In the genomic region with DNA sequence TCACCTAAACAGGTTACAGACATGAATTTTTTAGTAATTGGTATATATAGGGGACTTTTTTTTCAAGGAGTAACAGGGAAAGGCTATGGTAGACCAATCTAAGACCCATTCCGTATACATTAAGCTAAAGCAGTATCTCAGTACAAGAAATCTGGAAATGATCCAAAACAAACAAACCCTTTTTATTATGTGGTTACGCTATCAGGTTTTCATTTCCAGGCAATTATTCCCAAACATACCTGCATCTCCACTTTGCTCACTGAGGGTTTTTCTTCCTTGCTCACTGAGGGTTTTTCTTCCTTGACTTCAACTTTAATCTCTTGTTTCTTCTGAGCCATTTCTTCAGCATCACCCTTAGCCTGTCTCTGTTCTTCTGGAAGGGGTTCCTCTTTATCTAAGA, we compare ENCODE assay signal across 1 cellular context.
TF ChIP-seq lines count a peak whose summit lies in the region.

No MANE protein-coding gene starts in this region.

TF ChIP-seq in HEK293, 187 proteins besides CTCF, POLR2A, EP300 and RAD21 (continued from another document and continues in another):
- TF ChIP-seq, protein P1, sequence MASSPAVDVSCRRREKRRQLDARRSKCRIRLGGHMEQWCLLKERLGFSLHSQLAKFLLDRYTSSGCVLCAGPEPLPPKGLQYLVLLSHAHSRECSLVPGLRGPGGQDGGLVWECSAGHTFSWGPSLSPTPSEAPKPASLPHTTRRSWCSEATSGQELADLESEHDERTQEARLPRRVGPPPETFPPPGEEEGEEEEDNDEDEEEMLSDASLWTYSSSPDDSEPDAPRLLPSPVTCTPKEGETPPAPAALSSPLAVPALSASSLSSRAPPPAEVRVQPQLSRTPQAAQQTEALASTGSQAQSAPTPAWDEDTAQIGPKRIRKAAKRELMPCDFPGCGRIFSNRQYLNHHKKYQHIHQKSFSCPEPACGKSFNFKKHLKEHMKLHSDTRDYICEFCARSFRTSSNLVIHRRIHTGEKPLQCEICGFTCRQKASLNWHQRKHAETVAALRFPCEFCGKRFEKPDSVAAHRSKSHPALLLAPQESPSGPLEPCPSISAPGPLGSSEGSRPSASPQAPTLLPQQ (tag by site-specific recombination; IDR thresholded peaks at IDR 0.05) = 0 out of 2 replicates have a peak, but pooled peaks have one; percentile 47
- 0 out of 2 replicates have a peak, but pooled peaks have one; percentile 26 for TF ChIP-seq ZNF37A (tag by site-specific recombination; IDR thresholded peaks at IDR 0.05)
- TF ChIP-seq IKZF3 (tag by site-specific recombination; IDR thresholded peaks at IDR 0.05) = peak; percentile 90
- TF ChIP-seq ZNF707 (tag by site-specific recombination; IDR thresholded peaks at IDR 0.05) = no peak
- no peak for TF ChIP-seq ZNF426 (tag by site-specific recombination; IDR thresholded peaks at IDR 0.05)
- no peak for TF ChIP-seq ZNF768 (tag by site-specific recombination; IDR thresholded peaks at IDR 0.05)
- TF ChIP-seq, protein P2, sequence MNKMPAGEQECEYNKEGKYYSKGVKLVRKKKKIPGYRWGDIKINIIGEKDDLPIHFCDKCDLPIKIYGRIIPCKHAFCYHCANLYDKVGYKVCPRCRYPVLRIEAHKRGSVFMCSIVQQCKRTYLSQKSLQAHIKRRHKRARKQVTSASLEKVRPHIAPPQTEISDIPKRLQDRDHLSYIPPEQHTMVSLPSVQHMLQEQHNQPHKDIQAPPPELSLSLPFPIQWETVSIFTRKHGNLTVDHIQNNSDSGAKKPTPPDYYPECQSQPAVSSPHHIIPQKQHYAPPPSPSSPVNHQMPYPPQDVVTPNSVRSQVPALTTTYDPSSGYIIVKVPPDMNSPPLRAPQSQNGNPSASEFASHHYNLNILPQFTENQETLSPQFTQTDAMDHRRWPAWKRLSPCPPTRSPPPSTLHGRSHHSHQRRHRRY (tag by site-specific recombination; IDR thresholded peaks at IDR 0.05) = no peak
- 0 out of 2 replicates have a peak, but pooled peaks have one; percentile 57 for TF ChIP-seq ZNF24 (tag by site-specific recombination; IDR thresholded peaks at IDR 0.05)
- TF ChIP-seq MEIS1 (CRISPR knock-in tag; IDR thresholded peaks at IDR 0.05; ENCODE audit: borderline replicate concordance) = no peak
- TF ChIP-seq, protein P3, sequence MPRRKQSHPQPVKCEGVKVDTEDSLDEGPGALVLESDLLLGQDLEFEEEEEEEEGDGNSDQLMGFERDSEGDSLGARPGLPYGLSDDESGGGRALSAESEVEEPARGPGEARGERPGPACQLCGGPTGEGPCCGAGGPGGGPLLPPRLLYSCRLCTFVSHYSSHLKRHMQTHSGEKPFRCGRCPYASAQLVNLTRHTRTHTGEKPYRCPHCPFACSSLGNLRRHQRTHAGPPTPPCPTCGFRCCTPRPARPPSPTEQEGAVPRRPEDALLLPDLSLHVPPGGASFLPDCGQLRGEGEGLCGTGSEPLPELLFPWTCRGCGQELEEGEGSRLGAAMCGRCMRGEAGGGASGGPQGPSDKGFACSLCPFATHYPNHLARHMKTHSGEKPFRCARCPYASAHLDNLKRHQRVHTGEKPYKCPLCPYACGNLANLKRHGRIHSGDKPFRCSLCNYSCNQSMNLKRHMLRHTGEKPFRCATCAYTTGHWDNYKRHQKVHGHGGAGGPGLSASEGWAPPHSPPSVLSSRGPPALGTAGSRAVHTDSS (tag by site-specific recombination; IDR thresholded peaks at IDR 0.05) = no peak
- TF ChIP-seq ZNF292 (tag by site-specific recombination; IDR thresholded peaks at IDR 0.05; ENCODE audit: borderline replicate concordance, low read depth) = no peak
- TF ChIP-seq ZBTB1 (tag by site-specific recombination; IDR thresholded peaks at IDR 0.05) = no peak
- no peak for TF ChIP-seq ZNF112 (tag by site-specific recombination; IDR thresholded peaks at IDR 0.05)
- no peak for TF ChIP-seq KLF10 (tag by site-specific recombination; IDR thresholded peaks at IDR 0.05)
- TF ChIP-seq ZFP3 (tag by site-specific recombination; IDR thresholded peaks at IDR 0.05; ENCODE audit: low read depth) = no peak
- TF ChIP-seq ZNF114 (tag by site-specific recombination; IDR thresholded peaks at IDR 0.05) = no peak
- TF ChIP-seq ZNF670 (tag by site-specific recombination; IDR thresholded peaks at IDR 0.05; ENCODE audit: low read depth) = no peak
- TF ChIP-seq, protein P4, sequence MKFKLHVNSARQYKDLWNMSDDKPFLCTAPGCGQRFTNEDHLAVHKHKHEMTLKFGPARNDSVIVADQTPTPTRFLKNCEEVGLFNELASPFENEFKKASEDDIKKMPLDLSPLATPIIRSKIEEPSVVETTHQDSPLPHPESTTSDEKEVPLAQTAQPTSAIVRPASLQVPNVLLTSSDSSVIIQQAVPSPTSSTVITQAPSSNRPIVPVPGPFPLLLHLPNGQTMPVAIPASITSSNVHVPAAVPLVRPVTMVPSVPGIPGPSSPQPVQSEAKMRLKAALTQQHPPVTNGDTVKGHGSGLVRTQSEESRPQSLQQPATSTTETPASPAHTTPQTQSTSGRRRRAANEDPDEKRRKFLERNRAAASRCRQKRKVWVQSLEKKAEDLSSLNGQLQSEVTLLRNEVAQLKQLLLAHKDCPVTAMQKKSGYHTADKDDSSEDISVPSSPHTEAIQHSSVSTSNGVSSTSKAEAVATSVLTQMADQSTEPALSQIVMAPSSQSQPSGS (tag by site-specific recombination; IDR thresholded peaks at IDR 0.05; ENCODE audit: low read depth) = no peak
- peak; percentile 38; the same call in 1 of the 2 replicates for TF ChIP-seq ZNF10 (tag by site-specific recombination; IDR thresholded peaks at IDR 0.05)
- no peak for TF ChIP-seq ZNF621 (tag by site-specific recombination; IDR thresholded peaks at IDR 0.05)
- TF ChIP-seq, protein P5, sequence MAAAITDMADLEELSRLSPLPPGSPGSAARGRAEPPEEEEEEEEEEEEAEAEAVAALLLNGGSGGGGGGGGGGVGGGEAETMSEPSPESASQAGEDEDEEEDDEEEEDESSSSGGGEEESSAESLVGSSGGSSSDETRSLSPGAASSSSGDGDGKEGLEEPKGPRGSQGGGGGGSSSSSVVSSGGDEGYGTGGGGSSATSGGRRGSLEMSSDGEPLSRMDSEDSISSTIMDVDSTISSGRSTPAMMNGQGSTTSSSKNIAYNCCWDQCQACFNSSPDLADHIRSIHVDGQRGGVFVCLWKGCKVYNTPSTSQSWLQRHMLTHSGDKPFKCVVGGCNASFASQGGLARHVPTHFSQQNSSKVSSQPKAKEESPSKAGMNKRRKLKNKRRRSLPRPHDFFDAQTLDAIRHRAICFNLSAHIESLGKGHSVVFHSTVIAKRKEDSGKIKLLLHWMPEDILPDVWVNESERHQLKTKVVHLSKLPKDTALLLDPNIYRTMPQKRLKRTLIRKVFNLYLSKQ (tag by site-specific recombination; IDR thresholded peaks at IDR 0.05; ENCODE audit: borderline replicate concordance) = no peak
- no peak for TF ChIP-seq ZFHX2 (tag by site-specific recombination; conservative IDR thresholded peaks at IDR 0.05)
- TF ChIP-seq GFI1B (tag by site-specific recombination; IDR thresholded peaks at IDR 0.05) = peak; percentile 73; the same call in 1 of the 2 replicates
- TF ChIP-seq, protein P6, sequence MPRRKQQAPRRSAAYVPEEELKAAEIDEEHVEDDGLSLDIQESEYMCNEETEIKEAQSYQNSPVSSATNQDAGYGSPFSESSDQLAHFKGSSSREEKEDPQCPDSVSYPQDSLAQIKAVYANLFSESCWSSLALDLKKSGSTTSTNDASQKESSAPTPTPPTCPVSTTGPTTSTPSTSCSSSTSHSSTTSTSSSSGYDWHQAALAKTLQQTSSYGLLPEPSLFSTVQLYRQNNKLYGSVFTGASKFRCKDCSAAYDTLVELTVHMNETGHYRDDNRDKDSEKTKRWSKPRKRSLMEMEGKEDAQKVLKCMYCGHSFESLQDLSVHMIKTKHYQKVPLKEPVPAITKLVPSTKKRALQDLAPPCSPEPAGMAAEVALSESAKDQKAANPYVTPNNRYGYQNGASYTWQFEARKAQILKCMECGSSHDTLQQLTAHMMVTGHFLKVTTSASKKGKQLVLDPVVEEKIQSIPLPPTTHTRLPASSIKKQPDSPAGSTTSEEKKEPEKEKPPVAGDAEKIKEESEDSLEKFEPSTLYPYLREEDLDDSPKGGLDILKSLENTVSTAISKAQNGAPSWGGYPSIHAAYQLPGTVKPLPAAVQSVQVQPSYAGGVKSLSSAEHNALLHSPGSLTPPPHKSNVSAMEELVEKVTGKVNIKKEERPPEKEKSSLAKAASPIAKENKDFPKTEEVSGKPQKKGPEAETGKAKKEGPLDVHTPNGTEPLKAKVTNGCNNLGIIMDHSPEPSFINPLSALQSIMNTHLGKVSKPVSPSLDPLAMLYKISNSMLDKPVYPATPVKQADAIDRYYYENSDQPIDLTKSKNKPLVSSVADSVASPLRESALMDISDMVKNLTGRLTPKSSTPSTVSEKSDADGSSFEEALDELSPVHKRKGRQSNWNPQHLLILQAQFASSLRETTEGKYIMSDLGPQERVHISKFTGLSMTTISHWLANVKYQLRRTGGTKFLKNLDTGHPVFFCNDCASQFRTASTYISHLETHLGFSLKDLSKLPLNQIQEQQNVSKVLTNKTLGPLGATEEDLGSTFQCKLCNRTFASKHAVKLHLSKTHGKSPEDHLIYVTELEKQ (tag by site-specific recombination; IDR thresholded peaks at IDR 0.05; ENCODE audit: borderline replicate concordance) = peak; percentile 80; the same call in 1 of the 2 replicates
- TF ChIP-seq ZNF274 (IDR thresholded peaks at IDR 0.05; ENCODE audit: low read length) = no peak
- no peak for TF ChIP-seq ZNF274 (tag by site-specific recombination; IDR thresholded peaks at IDR 0.05; ENCODE audit: borderline replicate concordance)
- no peak for TF ChIP-seq EGR2 (tag by site-specific recombination; IDR thresholded peaks at IDR 0.05; ENCODE audit: low read depth)
- TF ChIP-seq, protein P7, sequence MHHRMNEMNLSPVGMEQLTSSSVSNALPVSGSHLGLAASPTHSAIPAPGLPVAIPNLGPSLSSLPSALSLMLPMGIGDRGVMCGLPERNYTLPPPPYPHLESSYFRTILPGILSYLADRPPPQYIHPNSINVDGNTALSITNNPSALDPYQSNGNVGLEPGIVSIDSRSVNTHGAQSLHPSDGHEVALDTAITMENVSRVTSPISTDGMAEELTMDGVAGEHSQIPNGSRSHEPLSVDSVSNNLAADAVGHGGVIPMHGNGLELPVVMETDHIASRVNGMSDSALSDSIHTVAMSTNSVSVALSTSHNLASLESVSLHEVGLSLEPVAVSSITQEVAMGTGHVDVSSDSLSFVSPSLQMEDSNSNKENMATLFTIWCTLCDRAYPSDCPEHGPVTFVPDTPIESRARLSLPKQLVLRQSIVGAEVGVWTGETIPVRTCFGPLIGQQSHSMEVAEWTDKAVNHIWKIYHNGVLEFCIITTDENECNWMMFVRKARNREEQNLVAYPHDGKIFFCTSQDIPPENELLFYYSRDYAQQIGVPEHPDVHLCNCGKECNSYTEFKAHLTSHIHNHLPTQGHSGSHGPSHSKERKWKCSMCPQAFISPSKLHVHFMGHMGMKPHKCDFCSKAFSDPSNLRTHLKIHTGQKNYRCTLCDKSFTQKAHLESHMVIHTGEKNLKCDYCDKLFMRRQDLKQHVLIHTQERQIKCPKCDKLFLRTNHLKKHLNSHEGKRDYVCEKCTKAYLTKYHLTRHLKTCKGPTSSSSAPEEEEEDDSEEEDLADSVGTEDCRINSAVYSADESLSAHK (tag by site-specific recombination; IDR thresholded peaks at IDR 0.05) = peak; percentile 51; the same call in 1 of the 2 replicates
- TF ChIP-seq ZNF404 (tag by site-specific recombination; IDR thresholded peaks at IDR 0.05) = no peak
- TF ChIP-seq, protein P8, sequence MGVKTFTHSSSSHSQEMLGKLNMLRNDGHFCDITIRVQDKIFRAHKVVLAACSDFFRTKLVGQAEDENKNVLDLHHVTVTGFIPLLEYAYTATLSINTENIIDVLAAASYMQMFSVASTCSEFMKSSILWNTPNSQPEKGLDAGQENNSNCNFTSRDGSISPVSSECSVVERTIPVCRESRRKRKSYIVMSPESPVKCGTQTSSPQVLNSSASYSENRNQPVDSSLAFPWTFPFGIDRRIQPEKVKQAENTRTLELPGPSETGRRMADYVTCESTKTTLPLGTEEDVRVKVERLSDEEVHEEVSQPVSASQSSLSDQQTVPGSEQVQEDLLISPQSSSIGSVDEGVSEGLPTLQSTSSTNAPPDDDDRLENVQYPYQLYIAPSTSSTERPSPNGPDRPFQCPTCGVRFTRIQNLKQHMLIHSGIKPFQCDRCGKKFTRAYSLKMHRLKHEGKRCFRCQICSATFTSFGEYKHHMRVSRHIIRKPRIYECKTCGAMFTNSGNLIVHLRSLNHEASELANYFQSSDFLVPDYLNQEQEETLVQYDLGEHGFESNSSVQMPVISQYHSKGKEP (tag by site-specific recombination; IDR thresholded peaks at IDR 0.05) = peak; percentile 84
- TF ChIP-seq ZNF239 (tag by site-specific recombination; IDR thresholded peaks at IDR 0.05) = no peak
- TF ChIP-seq SP7 (tag by site-specific recombination; IDR thresholded peaks at IDR 0.05) = peak; percentile 84
- TF ChIP-seq ZNF558 (tag by site-specific recombination; IDR thresholded peaks at IDR 0.05) = no peak
- TF ChIP-seq ZNF202 (tag by site-specific recombination; IDR thresholded peaks at IDR 0.05; ENCODE audit: borderline replicate concordance) = no peak
- TF ChIP-seq ZNF549 (tag by site-specific recombination; IDR thresholded peaks at IDR 0.05) = no peak
- TF ChIP-seq ZNF221 (tag by site-specific recombination; IDR thresholded peaks at IDR 0.05; ENCODE audit: borderline replicate concordance) = no peak
- no peak for TF ChIP-seq ZNF146 (tag by site-specific recombination; IDR thresholded peaks at IDR 0.05)
- TF ChIP-seq, protein P9, sequence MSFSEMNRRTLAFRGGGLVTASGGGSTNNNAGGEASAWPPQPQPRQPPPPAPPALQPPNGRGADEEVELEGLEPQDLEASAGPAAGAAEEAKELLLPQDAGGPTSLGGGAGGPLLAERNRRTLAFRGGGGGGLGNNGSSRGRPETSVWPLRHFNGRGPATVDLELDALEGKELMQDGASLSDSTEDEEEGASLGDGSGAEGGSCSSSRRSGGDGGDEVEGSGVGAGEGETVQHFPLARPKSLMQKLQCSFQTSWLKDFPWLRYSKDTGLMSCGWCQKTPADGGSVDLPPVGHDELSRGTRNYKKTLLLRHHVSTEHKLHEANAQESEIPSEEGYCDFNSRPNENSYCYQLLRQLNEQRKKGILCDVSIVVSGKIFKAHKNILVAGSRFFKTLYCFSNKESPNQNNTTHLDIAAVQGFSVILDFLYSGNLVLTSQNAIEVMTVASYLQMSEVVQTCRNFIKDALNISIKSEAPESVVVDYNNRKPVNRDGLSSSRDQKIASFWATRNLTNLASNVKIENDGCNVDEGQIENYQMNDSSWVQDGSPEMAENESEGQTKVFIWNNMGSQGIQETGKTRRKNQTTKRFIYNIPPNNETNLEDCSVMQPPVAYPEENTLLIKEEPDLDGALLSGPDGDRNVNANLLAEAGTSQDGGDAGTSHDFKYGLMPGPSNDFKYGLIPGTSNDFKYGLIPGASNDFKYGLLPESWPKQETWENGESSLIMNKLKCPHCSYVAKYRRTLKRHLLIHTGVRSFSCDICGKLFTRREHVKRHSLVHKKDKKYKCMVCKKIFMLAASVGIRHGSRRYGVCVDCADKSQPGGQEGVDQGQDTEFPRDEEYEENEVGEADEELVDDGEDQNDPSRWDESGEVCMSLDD (tag by site-specific recombination; IDR thresholded peaks at IDR 0.05) = no peak
- no peak for TF ChIP-seq ZNF777 (tag by site-specific recombination; IDR thresholded peaks at IDR 0.05; ENCODE audit: borderline replicate concordance)
- TF ChIP-seq ZSCAN30 (tag by site-specific recombination; IDR thresholded peaks at IDR 0.05) = 0 out of 2 replicates have a peak, but pooled peaks have one; percentile 35
- no peak for TF ChIP-seq HOXD13 (CRISPR knock-in tag; IDR thresholded peaks at IDR 0.05; ENCODE audit: borderline replicate concordance)
- peak; percentile 79 for TF ChIP-seq ZNF366 (tag by site-specific recombination; conservative IDR thresholded peaks at IDR 0.05)
- peak; percentile 63; the same call in 1 of the 2 replicates for TF ChIP-seq ZNF610 (tag by site-specific recombination; IDR thresholded peaks at IDR 0.05; ENCODE audit: borderline replicate concordance)
- TF ChIP-seq ZIC2 (tag by site-specific recombination; IDR thresholded peaks at IDR 0.05) = no peak
- no peak for TF ChIP-seq SP2 (tag by site-specific recombination; IDR thresholded peaks at IDR 0.05)
- no peak for TF ChIP-seq ZNF133 (tag by site-specific recombination; IDR thresholded peaks at IDR 0.05)
